ENCODE assay signal across 1 cellular context in genomic region chr12:72330291-72330690, GRCh38.
TF ChIP-seq lines count a peak whose summit lies in the region.

No MANE protein-coding gene starts in this region.

TF ChIP-seq in H1, 55 proteins besides CTCF, POLR2A, EP300 and RAD21:
- TF ChIP-seq TBP (IDR thresholded peaks at IDR 0.05; ENCODE audit: low read depth, low read length): peak; percentile 87
- no peak for TF ChIP-seq EZH2 (IDR thresholded peaks at IDR 0.05; ENCODE audit: low read depth, low read length, severe bottlenecking)
